14 cellular contexts compared by ENCODE assay signal in genomic region chr16:73095885-73096341, GRCh38. TPM values are rescaled to one million over a fixed set of nuclear protein-coding genes. Genes with fewer than 3 reads are reported as not detected.
A peak's percentile ranks its signal among the peaks of the same experiment; 100 is the strongest.
DNase-seq lines count a peak whose midpoint lies in the region; ATAC-seq and TF ChIP-seq lines count a peak whose summit lies in the region.
"Had no signal": no experiment of that assay in that cellular context is flagged by ENCODE, and none has a peak within 500 bp of the region (broad histone marks: within the 10 kb centered on the region; RNA-seq: fewer than 3 reads in every experiment).

No MANE protein-coding gene starts in this region.

- H2BK12ac ChIP-seq in mesenchymal stem cell (ENCODE audit: low read length in 2 of 2) = no peak overlapping the region

- H3K27ac ChIP-seq in RWPE2 (ENCODE audit: poor library complexity, severe bottlenecking) = peak overlapping the region; percentile 66
- no peak overlapping the region for H3K27ac ChIP-seq in mesenchymal stem cell (ENCODE audit: low read length, poor library complexity, severe bottlenecking)
- no peak overlapping the region for H3K27ac ChIP-seq in uterus
- H3K27ac ChIP-seq: C4-2B, PC-9 had no signal

- no peak overlapping the region for H3K4me2 ChIP-seq in mesenchymal stem cell (ENCODE audit: low read length, poor library complexity, severe bottlenecking)
- H3K4me2 ChIP-seq: PC-9 had no signal

- intact Hi-C loops in uterus (cut with DNase I; ENCODE audit: low total_unique reads) = no loop called here

- no peaks in the 10 kb centered on the region for H3K79me1 ChIP-seq in mesenchymal stem cell (replicated peaks; ENCODE audit: low read length, poor library complexity, severe bottlenecking)

- H3K9ac ChIP-seq in mesenchymal stem cell (ENCODE audit: low read length) = peak overlapping the region; percentile 41

- H3K4me3 ChIP-seq in RWPE2 (ENCODE audit: severe bottlenecking) (no peak overlapping the region), mesenchymal stem cell (ENCODE audit: insufficient read depth in 1 of 2, low read depth in 1 of 2, low read length in 2 of 2) (peak overlapping the region in 1 of 2 experiments; percentile 45), uterus (no peak overlapping the region)
- H3K4me3 ChIP-seq: PC-9 had no signal

- H3K9me3 ChIP-seq in RWPE2 (ENCODE audit: severe bottlenecking) = no peaks in the 10 kb centered on the region
- no peaks in the 10 kb centered on the region for H3K9me3 ChIP-seq in mesenchymal stem cell (ENCODE audit: control insufficient read depth, low read length)
- no peaks in the 10 kb centered on the region for H3K9me3 ChIP-seq in uterus

- H3K27me3 ChIP-seq in RWPE2 (ENCODE audit: insufficient read depth, poor library complexity, severe bottlenecking) = no peaks in the 10 kb centered on the region
- H3K27me3 ChIP-seq in mesenchymal stem cell (ENCODE audit: control insufficient read depth in 1 of 2, insufficient read depth in 1 of 2, low read length in 2 of 2) = peaks cover 0 to 11% of the 10 kb centered on the region in 2 experiments
- H3K27me3 ChIP-seq in uterus = no peaks in the 10 kb centered on the region

- TF ChIP-seq CTCF in RWPE2 (IDR thresholded peaks at IDR 0.05; ENCODE audit: poor library complexity, severe bottlenecking) (no peak), uterus (IDR thresholded peaks at IDR 0.05) (no peak)

- no peak overlapping the region for H2AK5ac ChIP-seq in mesenchymal stem cell (ENCODE audit: low read length, severe bottlenecking)

- ATAC-seq in RWPE2 (ENCODE audit: low read depth) (peak; percentile 45), GM21423 (IDR thresholded peaks at IDR 0.05; ENCODE audit: unreplicated experiment) (no peak)
- ATAC-seq: activated naive CD4-positive, alpha-beta T cell treated with anti-CD3 and anti-CD28 coated beads, Interleukin-2, amount 50 U/mL, for 72 hours had no signal

- no peak overlapping the region for H2BK15ac ChIP-seq in mesenchymal stem cell (ENCODE audit: low read depth, poor library complexity, severe bottlenecking)

- TF ChIP-seq POLR2A in uterus (IDR thresholded peaks at IDR 0.05) = no peak

- DNase-seq in COR-L47 (lab: John Stamatoyannopoulos, UW) (peak; percentile 54), NCI-H128 (lab: John Stamatoyannopoulos, UW; ENCODE audit: unreplicated experiment) (peak; percentile 4), RWPE2 (ENCODE audit: low spot score) (no peak), mesenchymal stem cell (no peak), Ammon's horn (ENCODE audit: low spot score) (no peak), uterus (no peak)
- DNase-seq in activated naive CD4-positive, alpha-beta T cell treated with Interleukin-2 at 50 U/mL for 16 hours = no peak
- DNase-seq: activated CD4-positive, alpha-beta T cell treated with anti-CD3 and anti-CD28 coated beads, Interleukin-2, amount 10 ng/mL, durations not matched to agents 24 days and 14 days; effector CD4-positive, alpha-beta T cell; naive B cell; PC-9 had no signal

- no peak overlapping the region for H3K23ac ChIP-seq in mesenchymal stem cell (ENCODE audit: low read length in 2 of 2)

- H3K36me3 ChIP-seq in RWPE2 (ENCODE audit: low read depth) = no peaks in the 10 kb centered on the region
- H3K36me3 ChIP-seq in mesenchymal stem cell (ENCODE audit: control insufficient read depth in 1 of 2, insufficient read depth in 2 of 2, low read depth in 1 of 2, low read length in 2 of 2) = no peaks in the 10 kb centered on the region
- H3K36me3 ChIP-seq in uterus = no peaks in the 10 kb centered on the region

- H3K4ac ChIP-seq in mesenchymal stem cell (ENCODE audit: low read depth in 1 of 2, low read length in 2 of 2) = no peak overlapping the region

- no peak overlapping the region for H3K18ac ChIP-seq in mesenchymal stem cell (ENCODE audit: low read depth in 1 of 2, low read length in 2 of 2)

- no peak overlapping the region for H3K14ac ChIP-seq in mesenchymal stem cell (ENCODE audit: low read length in 2 of 2)

- H2BK120ac ChIP-seq in mesenchymal stem cell (ENCODE audit: low read depth, low read length) = no peak overlapping the region

- H2BK5ac ChIP-seq in mesenchymal stem cell (ENCODE audit: low read depth, low read length, poor library complexity, severe bottlenecking) = no peak overlapping the region

- H2AFZ ChIP-seq in mesenchymal stem cell (ENCODE audit: low read depth, low read length) = no peak overlapping the region
- H2AFZ ChIP-seq: PC-9 had no signal

- H3K4me1 ChIP-seq in RWPE2 (ENCODE audit: insufficient read depth, poor library complexity, severe bottlenecking) (peaks cover 14% of the 10 kb centered on the region), mesenchymal stem cell (ENCODE audit: control insufficient read depth, insufficient read depth, low read depth, low read length) (peaks cover 3% of the 10 kb centered on the region), uterus (no peaks in the 10 kb centered on the region)

- WGBS in mesenchymal stem cell = 60% methylated on average over 7 of the region's 7 CpGs

- H4K91ac ChIP-seq in mesenchymal stem cell (ENCODE audit: low read length) = no peak overlapping the region

- no peak overlapping the region for H4K8ac ChIP-seq in mesenchymal stem cell (ENCODE audit: low read length)

RNA-seq across cellular contexts. Expression of gene ZFHX3, which starts 48.0 kb away (rescaled TPM):
- 5.1 TPM for polyA plus RNA-seq in mesenchymal stem cell (2013, experiment 1 of 2)
- 4.5 TPM for polyA plus RNA-seq in mesenchymal stem cell (2013, experiment 2 of 2)
- total RNA-seq in uterus = 10 to 100 TPM in 3 of 4 donors, 1 to 10 TPM in 1; 9.1 to 34.0 (median 12.0) TPM

Comparison
In these comparisons a context has a peak if more than half of its experiments do, and no peak if none do; other contexts are left out.
1. DNase-seq: peak in COR-L47 (single experiment) and NCI-H128 (single experiment); none in RWPE2 (single experiment), mesenchymal stem cell (single experiment), Ammon's horn (single experiment), uterus (0 of 2) and activated naive CD4-positive, alpha-beta T cell treated with Interleukin-2 at 50 U/mL for 16 hours (single experiment).